In genomic region chr4:8348071-8348470, GRCh38 we compare ENCODE assay signal across 27 cellular contexts.
A peak's percentile ranks its signal among the peaks of the same experiment; 100 is the strongest.
DNase-seq lines count a peak whose midpoint lies in the region; ATAC-seq and TF ChIP-seq lines count a peak whose summit lies in the region.
"Had no signal": no experiment of that assay in that cellular context is flagged by ENCODE, and none has a peak within 500 bp of the region (broad histone marks: within the 10 kb centered on the region; RNA-seq: fewer than 3 reads in every experiment).

No MANE protein-coding gene starts in this region.

- H3K9me2 ChIP-seq in PC-9 (ENCODE audit: insufficient read depth) = no peaks in the 10 kb centered on the region

- H3K27me3 Mint-ChIP-seq in naive thymus-derived CD4-positive, alpha-beta T cell = peaks cover 0 to 9% (median 5%) of the 10 kb centered on the region in 5 donors
- H3K27me3 Mint-ChIP-seq: activated CD4-positive, alpha-beta memory T cell treated with anti-CD3 and anti-CD28 coated beads, Interleukin-2, amount 10 ng/mL, durations not matched to agents 7 days and 5 days; CD4-positive, alpha-beta T cell; dendritic cell treated with granulocyte-macrophage colony-stimulating factor and Interleukin-4, amounts not matched to agents 40 ng/mL and 50 ng/mL, for 4 days had no signal

- H3K27ac Mint-ChIP-seq in naive thymus-derived CD4-positive, alpha-beta T cell = no peak overlapping the region
- H3K27ac Mint-ChIP-seq: activated CD4-positive, alpha-beta memory T cell treated with anti-CD3 and anti-CD28 coated beads, Interleukin-2, amount 10 ng/mL, durations not matched to agents 7 days and 5 days; CD4-positive, alpha-beta T cell; dendritic cell treated with granulocyte-macrophage colony-stimulating factor and Interleukin-4, amounts not matched to agents 40 ng/mL and 50 ng/mL, for 4 days; memory B cell; T-helper 2 cell treated with Interferon-gamma antibody and Interleukin-4, amounts not matched to agents 5 μg/mL and 100 μg/mL, for 36 hours had no signal

- H3K79me2 ChIP-seq in PC-9 (ENCODE audit: low read depth) = no peaks in the 10 kb centered on the region

- peak; percentile 47 for ATAC-seq in naive thymus-derived CD4-positive, alpha-beta T cell
- ATAC-seq in HG02938 (IDR thresholded peaks at IDR 0.05; ENCODE audit: unreplicated experiment) = no peak
- ATAC-seq: left colon had no signal

- POLR2A ChIA-PET in naive thymus-derived CD4-positive, alpha-beta T cell (lab: Charles Lee) = no interaction called here
- POLR2A ChIA-PET in PC-9 (lab: Charles Lee; ENCODE audit: unreplicated experiment) = no interaction called here

- H3F3A ChIP-seq in PC-9 (ENCODE audit: insufficient read depth, low read depth) = no peaks in the 10 kb centered on the region

- H3K4me3 ChIP-seq in BLaER1 = no peak overlapping the region
- H3K4me3 ChIP-seq in naive thymus-derived CD4-positive, alpha-beta T cell (ENCODE audit: low read length) = no peak overlapping the region
- H3K4me3 ChIP-seq in PC-9 = no peak overlapping the region
- H3K4me3 ChIP-seq: ovary, Peyer's patch, right atrium auricular region, SK-N-MC had no signal

- DNase-seq in HT1080 (ENCODE audit: low read depth) (peak; percentile 18), SKM-1 treated with dmso at 0.1 percent for 144 hours (lab: John Stamatoyannopoulos, UW; ENCODE audit: unreplicated experiment) (peak; percentile 79), NCI-H2107 (lab: John Stamatoyannopoulos, UW) (no peak), PC-9 (no peak)
- DNase-seq in naive thymus-derived CD4-positive, alpha-beta T cell = no peak
- DNase-seq in stimulated activated CD8-positive, alpha-beta memory T cell treated with anti-CD3 and anti-CD28 coated beads, Interleukin-4, amount 100 ng/mL, for 48 hours = no peak
- DNase-seq: activated CD4-positive, alpha-beta memory T cell treated with anti-CD3 and anti-CD28 coated beads, Interleukin-2, amount 10 ng/mL, durations not matched to agents 7 days and 5 days; activated naive CD4-positive, alpha-beta T cell; activated T-cell treated with anti-CD3 and anti-CD28 coated beads for 4 hours; amygdala; DMS53; H7; IMR-90; left colon; naive B cell; NCI-H1694 treated with DMSO at 0.1 percent for 48 hours; NCI-H748 treated with DMSO at 0.1 percent for 48 hours had no signal

- CTCF ChIA-PET in naive thymus-derived CD4-positive, alpha-beta T cell (lab: Charles Lee) = no interaction called here
- CTCF ChIA-PET in PC-9 (lab: Charles Lee) = no interaction called here

- H4K20me1 ChIP-seq in BLaER1 (peaks cover 12% of the 10 kb centered on the region), PC-9 (ENCODE audit: insufficient read depth) (no peaks in the 10 kb centered on the region)

- no peak overlapping the region for H2AFZ ChIP-seq in PC-9

- H3K27me3 ChIP-seq in BLaER1 (peaks cover 5% of the 10 kb centered on the region; the same call in 1 of the 2 replicates), PC-9 (ENCODE audit: insufficient read depth, low read depth) (no peaks in the 10 kb centered on the region)
- no peaks in the 10 kb centered on the region for H3K27me3 ChIP-seq in naive thymus-derived CD4-positive, alpha-beta T cell (ENCODE audit: control insufficient read depth in 2 of 2, insufficient read depth in 2 of 2, low read length in 2 of 2)
- H3K27me3 ChIP-seq: ovary, Peyer's patch, right atrium auricular region had no signal

- intact Hi-C loops in naive thymus-derived CD4-positive, alpha-beta T cell (cut with micrococcal nuclease) = no loop called here
- intact Hi-C loops in PC-9 (cut with micrococcal nuclease; ENCODE audit: unreplicated experiment) = no loop called here

- no peaks in the 10 kb centered on the region for H3K36me3 Mint-ChIP-seq in naive thymus-derived CD4-positive, alpha-beta T cell
- H3K36me3 Mint-ChIP-seq: naive B cell had no signal

- TF ChIP-seq CTCF in PC-9 (conservative IDR thresholded peaks at IDR 0.05) = no peak

- H3K4me1 ChIP-seq in BLaER1 = peaks cover 50% of the 10 kb centered on the region
- H3K4me1 ChIP-seq in naive thymus-derived CD4-positive, alpha-beta T cell (ENCODE audit: control insufficient read depth in 2 of 2, insufficient read depth in 2 of 2, low read length in 2 of 2) = no peaks in the 10 kb centered on the region
- H3K4me1 ChIP-seq in PC-9 (replicated peaks; ENCODE audit: insufficient read depth) = 0 out of 2 replicates have a peak, but pooled peaks cover 2% of the 10 kb centered on the region

- H3K4me3 Mint-ChIP-seq in naive thymus-derived CD4-positive, alpha-beta T cell = no peak overlapping the region
- H3K4me3 Mint-ChIP-seq: activated CD4-positive, alpha-beta memory T cell treated with anti-CD3 and anti-CD28 coated beads, Interleukin-2, amount 10 ng/mL, durations not matched to agents 7 days and 5 days; CD4-positive, alpha-beta T cell; dendritic cell treated with granulocyte-macrophage colony-stimulating factor and Interleukin-4, amounts not matched to agents 40 ng/mL and 50 ng/mL, for 4 days; memory B cell; naive B cell; T-helper 2 cell treated with Interferon-gamma antibody and Interleukin-4, amounts not matched to agents 5 μg/mL and 100 μg/mL, for 36 hours had no signal

- H3K9me3 Mint-ChIP-seq in naive thymus-derived CD4-positive, alpha-beta T cell = no peaks in the 10 kb centered on the region
- H3K9me3 Mint-ChIP-seq: activated CD4-positive, alpha-beta memory T cell treated with anti-CD3 and anti-CD28 coated beads, Interleukin-2, amount 10 ng/mL, durations not matched to agents 7 days and 5 days; CD4-positive, alpha-beta T cell; dendritic cell treated with granulocyte-macrophage colony-stimulating factor and Interleukin-4, amounts not matched to agents 40 ng/mL and 50 ng/mL, for 4 days; memory B cell; naive B cell; T-helper 2 cell treated with Interferon-gamma antibody and Interleukin-4, amounts not matched to agents 5 μg/mL and 100 μg/mL, for 36 hours had no signal

- H3K4me2 ChIP-seq in BLaER1 = peak overlapping the region; percentile 62
- no peak overlapping the region for H3K4me2 ChIP-seq in PC-9

- H3K9me3 ChIP-seq in BLaER1 (no peaks in the 10 kb centered on the region), PC-9 (ENCODE audit: insufficient read depth, low read depth) (no peaks in the 10 kb centered on the region)
- H3K9me3 ChIP-seq in naive thymus-derived CD4-positive, alpha-beta T cell (ENCODE audit: control insufficient read depth in 2 of 3, low read length in 3 of 3) = no peaks in the 10 kb centered on the region
- H3K9me3 ChIP-seq: ovary, Peyer's patch, right atrium auricular region had no signal

- BruUV-seq in PC-9 (replicated peaks; lab: Mats Ljungman, UMichigan) = no TSS peak

- no peaks in the 10 kb centered on the region for H3K4me1 Mint-ChIP-seq in naive thymus-derived CD4-positive, alpha-beta T cell
- H3K4me1 Mint-ChIP-seq: activated CD4-positive, alpha-beta memory T cell treated with anti-CD3 and anti-CD28 coated beads, Interleukin-2, amount 10 ng/mL, durations not matched to agents 7 days and 5 days; memory B cell; naive B cell had no signal

- H3K9ac ChIP-seq in BLaER1 = no peak overlapping the region

- H3K27ac ChIP-seq in BLaER1 (no peak overlapping the region), PC-9 (no peak overlapping the region)
- no peak overlapping the region for H3K27ac ChIP-seq in naive thymus-derived CD4-positive, alpha-beta T cell (ENCODE audit: low read depth, low read length)
- H3K27ac ChIP-seq: Peyer's patch, right atrium auricular region, SK-N-MC had no signal

- no peaks in the 10 kb centered on the region for H3K36me3 ChIP-seq in BLaER1
- H3K36me3 ChIP-seq in naive thymus-derived CD4-positive, alpha-beta T cell (ENCODE audit: control insufficient read depth in 2 of 3, insufficient read depth in 3 of 3, low read length in 3 of 3) = no peaks in the 10 kb centered on the region
- H3K36me3 ChIP-seq in PC-9 (ENCODE audit: low read depth) = no peaks in the 10 kb centered on the region
- H3K36me3 ChIP-seq: ovary, Peyer's patch, right atrium auricular region had no signal

Comparison
In these comparisons a context has a peak if more than half of its experiments do, and no peak if none do; other contexts are left out.
1. DNase-seq: peak in HT1080 (single experiment) and SKM-1 treated with dmso at 0.1 percent for 144 hours (single experiment); none in naive thymus-derived CD4-positive, alpha-beta T cell (0 of 9), NCI-H2107 (single experiment), PC-9 (0 of 2) and stimulated activated CD8-positive, alpha-beta memory T cell treated with anti-CD3 and anti-CD28 coated beads, Interleukin-4, amount 100 ng/mL, for 48 hours (single experiment).